ENCODE assay signal across 17 cellular contexts in genomic region chr1:30895942-30896660, GRCh38. TPM values are rescaled to one million over a fixed set of nuclear protein-coding genes. Genes with fewer than 3 reads are reported as not detected.
DNase-seq lines count a peak whose midpoint lies in the region; ATAC-seq, FAIRE-seq and TF ChIP-seq lines count a peak whose summit lies in the region.
"Had no signal": no experiment of that assay in that cellular context is flagged by ENCODE, and none has a peak within 500 bp of the region (broad histone marks: within the 10 kb centered on the region; RNA-seq: fewer than 3 reads in every experiment).

No MANE protein-coding gene starts in this region.

- peak overlapping the region; percentile 9; the same call in 1 of the 2 replicates for H3K27ac Mint-ChIP-seq in WTC11
- H3K27ac Mint-ChIP-seq: activated T-helper 17 cell treated with anti-CD3 and anti-CD28 coated beads, Interleukin-2, amount 50 U/mL, for 72 hours had no signal

- H3K36me3 ChIP-seq in gastroesophageal sphincter (no peaks in the 10 kb centered on the region), stomach smooth muscle (ENCODE audit: control insufficient read depth in 2 of 2, insufficient read depth in 2 of 2, low read length in 2 of 2) (peaks cover 2 to 3% of the 10 kb centered on the region in 2 donors)
- H3K36me3 ChIP-seq: BLaER1, thoracic aorta had no signal

- TF ChIP-seq POLR2A in gastroesophageal sphincter (IDR thresholded peaks at IDR 0.05) = no peak
- no peak for TF ChIP-seq POLR2A in H54 (IDR thresholded peaks at IDR 0.05; ENCODE audit: low read depth, low read length)

- no peaks in the 10 kb centered on the region for H3K27me3 Mint-ChIP-seq in WTC11 (ENCODE audit: low read depth)

- DNase-seq in NCI-H1105 treated with DMSO at 0.1 percent for 48 hours (lab: John Stamatoyannopoulos, UW) (peak; percentile 8), NCI-H1105 (lab: John Stamatoyannopoulos, UW) (no peak), WTC11 (ENCODE audit: low spot score) (no peak), T-helper 9 cell (no peak), H54 (ENCODE audit: insufficient read length, low spot score) (no peak)
- DNase-seq: activated CD8-positive, alpha-beta memory T cell treated with anti-CD3 and anti-CD28 coated beads for 24 hours; NCI-H187; nucleus accumbens; stimulated activated CD4-positive, alpha-beta T cell treated with anti-CD3 and anti-CD28 coated beads, Interleukin-4, amount 100 ng/mL, for 1 hour had no signal

- TF ChIP-seq CTCF in WTC11 (IDR thresholded peaks at IDR 0.05) (no peak), gastroesophageal sphincter (IDR thresholded peaks at IDR 0.05) (no peak)

- peak overlapping the region; percentile 41 to 42 for H3K9ac ChIP-seq in stomach smooth muscle (ENCODE audit: low read length in 2 of 2)
- H3K9ac ChIP-seq: BLaER1 had no signal

- FAIRE-seq in H54 (lab: Jason Lieb, UNC) = no peak
- FAIRE-seq: islet of Langerhans had no signal

- no peak for TF ChIP-seq EP300 in gastroesophageal sphincter (IDR thresholded peaks at IDR 0.05)

- H3K9me3 ChIP-seq in gastroesophageal sphincter = no peaks in the 10 kb centered on the region
- no peaks in the 10 kb centered on the region for H3K9me3 ChIP-seq in stomach smooth muscle (ENCODE audit: control insufficient read depth in 2 of 2, low read length in 2 of 2)
- H3K9me3 ChIP-seq: BLaER1, thoracic aorta had no signal

- H3K27me3 ChIP-seq in gastroesophageal sphincter = no peaks in the 10 kb centered on the region
- no peaks in the 10 kb centered on the region for H3K27me3 ChIP-seq in stomach smooth muscle (ENCODE audit: control insufficient read depth in 1 of 2, insufficient read depth in 2 of 2, low read length in 2 of 2)

- CTCF ChIA-PET in WTC11 (lab: Charles Lee) = interaction anchor here (0.5 to 2.5 kb wide), 3 partner anchors 15 to 168 kb away, joined by 3 to 17 read pairs (median 6); no protein-coding TSS in a partner anchor

- H3K27ac ChIP-seq in gastroesophageal sphincter = peak overlapping the region; percentile 12 to 83 (median 74)
- peak overlapping the region; percentile 77 for H3K27ac ChIP-seq in stomach smooth muscle (ENCODE audit: low read length)
- H3K27ac ChIP-seq: 22Rv1, BLaER1 had no signal

- no peaks in the 10 kb centered on the region for H3K36me3 Mint-ChIP-seq in WTC11

- H3K4me3 Mint-ChIP-seq in WTC11 = no peak overlapping the region
- H3K4me3 Mint-ChIP-seq: activated T-helper 17 cell treated with anti-CD3 and anti-CD28 coated beads, Interleukin-2, amount 50 U/mL, for 72 hours had no signal

- 24 to 31% methylated on average over 3 to 6 of the region's 6 CpGs for WGBS in gastroesophageal sphincter (ENCODE audit: low coverage in 1 of 2), 2 donors

- no peak; the same call in 1 of the 2 replicates for ATAC-seq in WTC11
- ATAC-seq in gastroesophageal sphincter = no peak
- no peak for ATAC-seq in GM19463 (IDR thresholded peaks at IDR 0.05; ENCODE audit: unreplicated experiment)
- ATAC-seq: activated T-helper 17 cell treated with anti-CD3 and anti-CD28 coated beads, Interleukin-2, amount 50 U/mL, for 72 hours had no signal

- H3K4me3 ChIP-seq in gastroesophageal sphincter = no peak overlapping the region
- peak overlapping the region in 1 of 2 donors; percentile 44 for H3K4me3 ChIP-seq in stomach smooth muscle (ENCODE audit: low read length in 2 of 2)
- H3K4me3 ChIP-seq: BLaER1, thoracic aorta had no signal

- peaks cover 0 to 98% (median 45%) of the 10 kb centered on the region in 3 donors for H3K4me1 ChIP-seq in gastroesophageal sphincter
- peaks cover 81% of the 10 kb centered on the region for H3K4me1 ChIP-seq in stomach smooth muscle (ENCODE audit: control insufficient read depth, insufficient read depth, low read length)

- POLR2A ChIA-PET in WTC11 (lab: Charles Lee) = no interaction called here

- no peaks in the 10 kb centered on the region for H3K9me3 Mint-ChIP-seq in WTC11

- H3K4me1 Mint-ChIP-seq in WTC11 = peaks cover 16% of the 10 kb centered on the region

TF ChIP-seq in WTC11, 78 proteins besides CTCF, POLR2A, EP300 and RAD21 (continues in another document):
- TF ChIP-seq TEAD1 (CRISPR knock-in tag; IDR thresholded peaks at IDR 0.05) (no peak), MLX (CRISPR knock-in tag; IDR thresholded peaks at IDR 0.05) (no peak), NR3C1 (CRISPR knock-in tag; conservative IDR thresholded peaks at IDR 0.05; ENCODE audit: low read depth) (no peak), E2F5 (CRISPR knock-in tag; IDR thresholded peaks at IDR 0.05) (no peak), ELF4 (CRISPR knock-in tag; IDR thresholded peaks at IDR 0.05; ENCODE audit: low read depth) (no peak), E2F4 (CRISPR knock-in tag; IDR thresholded peaks at IDR 0.05; ENCODE audit: borderline replicate concordance, low read depth) (no peak), ETV6 (CRISPR knock-in tag; IDR thresholded peaks at IDR 0.05) (no peak), ZNF219 (CRISPR knock-in tag; IDR thresholded peaks at IDR 0.05; ENCODE audit: borderline replicate concordance) (no peak), ZSCAN18 (CRISPR knock-in tag; IDR thresholded peaks at IDR 0.05) (no peak), JUN (CRISPR knock-in tag; IDR thresholded peaks at IDR 0.05) (no peak), TEAD4 (CRISPR knock-in tag; IDR thresholded peaks at IDR 0.05) (no peak), HMGXB4 (CRISPR knock-in tag; IDR thresholded peaks at IDR 0.05) (no peak), NFYB (CRISPR knock-in tag; conservative IDR thresholded peaks at IDR 0.05; ENCODE audit: low read depth) (no peak), ZBTB21 (CRISPR knock-in tag; IDR thresholded peaks at IDR 0.05; ENCODE audit: borderline replicate concordance) (no peak), ERG (CRISPR knock-in tag; IDR thresholded peaks at IDR 0.05) (no peak), ZMAT4 (CRISPR knock-in tag; IDR thresholded peaks at IDR 0.05) (no peak)

RNA-seq across cellular contexts. Expression of gene SDC3, which starts 12.5 kb away (rescaled TPM):
- total RNA-seq in WTC11 (2021) (31.1 to 32.3 TPM (median 31.2 TPM) in 3 replicates), gastroesophageal sphincter (100 to 1,000 TPM in 1 of 4 donors, 10 to 100 TPM in 3; 45.1 to 112 (median 52.6) TPM)
